ENCODE assay signal across 14 cellular contexts in genomic region chr5:82092-82491, GRCh38. TPM values are rescaled to one million over a fixed set of nuclear protein-coding genes. Genes with fewer than 3 reads are reported as not detected.
DNase-seq lines count a peak whose midpoint lies in the region; ATAC-seq and TF ChIP-seq lines count a peak whose summit lies in the region.
"Had no signal": no experiment of that assay in that cellular context is flagged by ENCODE, and none has a peak within 500 bp of the region (broad histone marks: within the 10 kb centered on the region; RNA-seq: fewer than 3 reads in every experiment).

No MANE protein-coding gene starts in this region.

- peaks cover 22% of the 10 kb centered on the region for H3F3A ChIP-seq in neural progenitor cell (ENCODE audit: low read depth)

- no peak for ATAC-seq in GM18505 (IDR thresholded peaks at IDR 0.05; ENCODE audit: unreplicated experiment)
- no peak for ATAC-seq in HG02840 (IDR thresholded peaks at IDR 0.05; ENCODE audit: low FRiP score, unreplicated experiment)
- ATAC-seq: CD8-positive, alpha-beta T cell had no signal

- H3K4me3 Mint-ChIP-seq in endodermal cell = peak overlapping the region; percentile 3
- peak overlapping the region; percentile 74 for H3K4me3 Mint-ChIP-seq in neural progenitor cell
- H3K4me3 Mint-ChIP-seq in CD8-positive, alpha-beta memory T cell = no peak overlapping the region
- H3K4me3 Mint-ChIP-seq: activated naive CD8-positive, alpha-beta T cell treated with anti-CD3 and anti-CD28 coated beads for 36 hours; CD8-positive, alpha-beta T cell; HFFc6 had no signal

- CTCF ChIA-PET in CD8-positive, alpha-beta memory T cell (lab: Charles Lee) = no interaction called here

- H3K9ac ChIP-seq in endodermal cell (ENCODE audit: extremely low read depth, low read length, poor library complexity, severe bottlenecking) (no peak overlapping the region), neural progenitor cell (no peak overlapping the region)

- H3K36me3 ChIP-seq in endodermal cell (ENCODE audit: control insufficient read depth, insufficient read depth, low read length) (no peaks in the 10 kb centered on the region), neural progenitor cell (no peaks in the 10 kb centered on the region)
- H3K36me3 ChIP-seq in CD8-positive, alpha-beta memory T cell (ENCODE audit: insufficient read depth, low read length) = no peaks in the 10 kb centered on the region
- H3K36me3 ChIP-seq: vagina had no signal

- H3K36me3 Mint-ChIP-seq in endodermal cell (ENCODE audit: low read depth) (no peaks in the 10 kb centered on the region), neural progenitor cell (peaks cover 6% of the 10 kb centered on the region)
- peaks cover 0 to 5% (median 3%) of the 10 kb centered on the region in 3 donors for H3K36me3 Mint-ChIP-seq in CD8-positive, alpha-beta memory T cell
- H3K36me3 Mint-ChIP-seq: activated naive CD8-positive, alpha-beta T cell treated with anti-CD3 and anti-CD28 coated beads for 36 hours; CD8-positive, alpha-beta T cell had no signal

- H3K4me1 Mint-ChIP-seq in endodermal cell = peaks cover 18% of the 10 kb centered on the region
- H3K4me1 Mint-ChIP-seq in neural progenitor cell = peaks cover 60% of the 10 kb centered on the region
- H3K4me1 Mint-ChIP-seq in CD8-positive, alpha-beta memory T cell = no peaks in the 10 kb centered on the region
- H3K4me1 Mint-ChIP-seq: activated naive CD8-positive, alpha-beta T cell treated with anti-CD3 and anti-CD28 coated beads for 36 hours had no signal

- peak overlapping the region; percentile 58 for H3K4me2 ChIP-seq in neural progenitor cell

- H3K27me3 Mint-ChIP-seq in endodermal cell (ENCODE audit: insufficient read depth) = peaks cover 50% of the 10 kb centered on the region
- peaks cover 7% of the 10 kb centered on the region for H3K27me3 Mint-ChIP-seq in neural progenitor cell (ENCODE audit: insufficient read depth, low read depth)
- H3K27me3 Mint-ChIP-seq in CD8-positive, alpha-beta memory T cell = peaks cover 2 to 43% of the 10 kb centered on the region in 2 donors

- peak overlapping the region; percentile 44 for H3K4me3 ChIP-seq in endodermal cell (ENCODE audit: low read length)
- H3K4me3 ChIP-seq in neural progenitor cell = no peak overlapping the region
- no peak overlapping the region for H3K4me3 ChIP-seq in CD8-positive, alpha-beta memory T cell (ENCODE audit: low read length)
- H3K4me3 ChIP-seq: vagina had no signal

- H3K27ac Mint-ChIP-seq in endodermal cell (peak overlapping the region; percentile 49), neural progenitor cell (peak overlapping the region; percentile 84)
- H3K27ac Mint-ChIP-seq in CD8-positive, alpha-beta memory T cell = no peak overlapping the region
- H3K27ac Mint-ChIP-seq: activated naive CD8-positive, alpha-beta T cell treated with anti-CD3 and anti-CD28 coated beads for 36 hours; CD8-positive, alpha-beta T cell; HFFc6 had no signal

- H4K20me1 ChIP-seq in neural progenitor cell (ENCODE audit: low read depth) = no peaks in the 10 kb centered on the region

- H3K4me1 ChIP-seq in endodermal cell (ENCODE audit: control insufficient read depth, insufficient read depth, low read length) (peaks cover 9% of the 10 kb centered on the region), neural progenitor cell (peaks cover 48% of the 10 kb centered on the region)
- H3K4me1 ChIP-seq in CD8-positive, alpha-beta memory T cell (ENCODE audit: insufficient read depth, low read length) = no peaks in the 10 kb centered on the region
- H3K4me1 ChIP-seq: vagina had no signal

- H3K27me3 ChIP-seq in endodermal cell (ENCODE audit: control insufficient read depth, insufficient read depth, low read length, poor library complexity, severe bottlenecking) (peaks cover 15% of the 10 kb centered on the region), neural progenitor cell (no peaks in the 10 kb centered on the region)
- no peaks in the 10 kb centered on the region for H3K27me3 ChIP-seq in CD8-positive, alpha-beta memory T cell (ENCODE audit: insufficient read depth, low read length, poor library complexity, severe bottlenecking)
- H3K27me3 ChIP-seq: vagina had no signal

- no peak for TF ChIP-seq POLR2A in GM18505 (IDR thresholded peaks at IDR 0.05; ENCODE audit: borderline replicate concordance, extremely low read depth, insufficient read depth, insufficient read length)

- peak; percentile 36 for DNase-seq in ELR (ENCODE audit: low read depth)
- peak; percentile 50 for DNase-seq in LoVo (ENCODE audit: low spot score)
- peak; percentile 90 for DNase-seq in endodermal cell
- peak; percentile 93 for DNase-seq in neural progenitor cell (ENCODE audit: low spot score)
- no peak for DNase-seq in CD8-positive, alpha-beta memory T cell
- DNase-seq in DMS153 treated with DMSO at 0.1 percent for 48 hours (lab: John Stamatoyannopoulos, UW; ENCODE audit: unreplicated experiment) = no peak
- DNase-seq: activated naive CD8-positive, alpha-beta T cell treated with anti-CD3 and anti-CD28 coated beads for 36 hours; CD8-positive, alpha-beta T cell; HFFc6; NCI-H1105; T-helper 2 cell had no signal

- 17 to 36% methylated on average over 10 of the region's 10 CpGs for WGBS in endodermal cell (ENCODE audit: insufficient coverage in 1 of 2, insufficient read length in 1 of 2), 2 experiments

- H3K27ac ChIP-seq in endodermal cell (ENCODE audit: low read depth, low read length) (peak overlapping the region; percentile 87), neural progenitor cell (peak overlapping the region; percentile 67)
- H3K27ac ChIP-seq in CD8-positive, alpha-beta memory T cell (ENCODE audit: low read depth, low read length) = no peak overlapping the region
- H3K27ac ChIP-seq: vagina had no signal

- no peak for TF ChIP-seq CTCF in endodermal cell (conservative IDR thresholded peaks at IDR 0.05)
- TF ChIP-seq CTCF in neural progenitor cell (IDR thresholded peaks at IDR 0.05) = no peak

- H3K9me3 Mint-ChIP-seq in endodermal cell (no peaks in the 10 kb centered on the region), neural progenitor cell (peaks cover 2% of the 10 kb centered on the region)
- peaks cover 0 to 10% (median 0%) of the 10 kb centered on the region in 5 donors for H3K9me3 Mint-ChIP-seq in CD8-positive, alpha-beta memory T cell
- H3K9me3 Mint-ChIP-seq: activated naive CD8-positive, alpha-beta T cell treated with anti-CD3 and anti-CD28 coated beads for 36 hours; CD8-positive, alpha-beta T cell had no signal

- POLR2A ChIA-PET in CD8-positive, alpha-beta memory T cell (lab: Charles Lee) = no interaction called here

- H2AFZ ChIP-seq in neural progenitor cell (replicated peaks) = no peak overlapping the region

- no peaks in the 10 kb centered on the region for H3K79me2 ChIP-seq in neural progenitor cell (ENCODE audit: low read depth)

- H3K9me3 ChIP-seq in endodermal cell (ENCODE audit: control insufficient read depth, low read length) (no peaks in the 10 kb centered on the region), neural progenitor cell (ENCODE audit: low read depth) (no peaks in the 10 kb centered on the region)
- no peaks in the 10 kb centered on the region for H3K9me3 ChIP-seq in CD8-positive, alpha-beta memory T cell (ENCODE audit: low read length)
- H3K9me3 ChIP-seq: vagina had no signal

RNA-seq across cellular contexts. Expression of gene PLEKHG4B, which starts 9.9 kb away (rescaled TPM):
- total RNA-seq in endodermal cell (10 to 100 TPM; 16.3 to 22.8 TPM), neural progenitor cell (ENCODE audit: low replicate concordance) (28.8 and 63.1 TPM in 2 replicates)
- polyA plus RNA-seq in endodermal cell (2013, experiment 1 of 2) = 20.9 TPM
- 19.5 TPM for polyA plus RNA-seq in endodermal cell (2013, experiment 2 of 2)
- total RNA-seq in CD8-positive, alpha-beta memory T cell = not detected
- not detected for polyA plus RNA-seq in CD8-positive, alpha-beta memory T cell
- total RNA-seq: CD8-positive, alpha-beta T cell had no signal

Comparison
In these comparisons a context has a peak if more than half of its experiments do, and no peak if none do; other contexts are left out.
1. DNase-seq: peak in ELR (single experiment), LoVo (single experiment), endodermal cell (single experiment) and neural progenitor cell (single experiment); none in CD8-positive, alpha-beta memory T cell (0 of 5) and DMS153 treated with DMSO at 0.1 percent for 48 hours (single experiment).
2. H3K27ac Mint-ChIP-seq: peak in endodermal cell (single experiment) and neural progenitor cell (single experiment); none in CD8-positive, alpha-beta memory T cell (0 of 8).
3. H3K4me3 Mint-ChIP-seq: peak in endodermal cell (single experiment) and neural progenitor cell (single experiment); none in CD8-positive, alpha-beta memory T cell (0 of 7).
4. RNA of gene PLEKHG4B, which starts 9.9 kb away (total RNA-seq): 28.8 to 63.1 TPM in neural progenitor cell and 16.3 to 22.8 TPM in endodermal cell; not detected in CD8-positive, alpha-beta memory T cell; every median in the first group is over 10 times any median in the second.